Comparison of ENCODE assay signal across 1 cellular context in the genomic region with DNA sequence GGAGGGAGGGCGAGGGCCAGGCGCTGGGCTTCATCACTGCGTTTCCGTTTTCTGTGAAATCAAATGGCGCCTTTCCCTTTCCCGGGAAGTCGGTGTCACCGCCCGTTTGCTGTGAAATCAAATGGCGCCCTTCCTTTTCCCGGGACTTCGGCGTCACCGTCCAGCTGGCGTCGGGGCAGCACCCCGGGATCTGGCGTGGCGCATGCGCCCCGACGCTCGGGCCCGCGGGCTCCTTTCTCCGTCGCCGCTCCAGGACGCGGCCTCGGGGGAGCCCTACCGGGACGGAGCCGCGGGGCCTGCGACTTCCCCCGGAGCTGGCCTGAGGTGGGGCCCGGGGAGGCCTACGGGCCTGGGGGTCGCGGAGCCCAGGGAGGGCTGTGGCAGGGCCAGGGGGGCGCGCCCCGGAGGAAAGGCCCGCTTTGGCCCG.
TF ChIP-seq lines count a peak whose summit lies in the region.

FAM228A (plus strand) TSS at position 203 of the 427 bp plus-strand sequence. CDS start 428 bp downstream, outside the sequence.

TF ChIP-seq in IMR-90, 13 proteins besides CTCF, POLR2A, EP300 and RAD21:
- TF ChIP-seq ELK1 (IDR thresholded peaks at IDR 0.05; ENCODE audit: borderline replicate concordance, low read depth, low read length) = no peak
- TF ChIP-seq RCOR1 (IDR thresholded peaks at IDR 0.05; ENCODE audit: insufficient replicate concordance, low read length) = no peak
- TF ChIP-seq FOS (IDR thresholded peaks at IDR 0.05; ENCODE audit: low read depth, low read length) = no peak
- TF ChIP-seq MAZ (IDR thresholded peaks at IDR 0.05; ENCODE audit: borderline replicate concordance, low read depth, low read length) = no peak
- TF ChIP-seq, protein P1, sequence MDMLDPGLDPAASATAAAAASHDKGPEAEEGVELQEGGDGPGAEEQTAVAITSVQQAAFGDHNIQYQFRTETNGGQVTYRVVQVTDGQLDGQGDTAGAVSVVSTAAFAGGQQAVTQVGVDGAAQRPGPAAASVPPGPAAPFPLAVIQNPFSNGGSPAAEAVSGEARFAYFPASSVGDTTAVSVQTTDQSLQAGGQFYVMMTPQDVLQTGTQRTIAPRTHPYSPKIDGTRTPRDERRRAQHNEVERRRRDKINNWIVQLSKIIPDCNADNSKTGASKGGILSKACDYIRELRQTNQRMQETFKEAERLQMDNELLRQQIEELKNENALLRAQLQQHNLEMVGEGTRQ (IDR thresholded peaks at IDR 0.05; ENCODE audit: low read depth, low read length) = no peak
- TF ChIP-seq BHLHE40 (IDR thresholded peaks at IDR 0.05; ENCODE audit: low read depth, low read length) = no peak
- TF ChIP-seq MXI1 (IDR thresholded peaks at IDR 0.05; ENCODE audit: borderline replicate concordance, low read depth, low read length) = no peak
- TF ChIP-seq SMC3 (IDR thresholded peaks at IDR 0.05; ENCODE audit: low read depth, low read length) = no peak
- no peak for TF ChIP-seq CEBPB (IDR thresholded peaks at IDR 0.05; ENCODE audit: low read depth, low read length)
- no peak for TF ChIP-seq NFE2L2 (IDR thresholded peaks at IDR 0.05; ENCODE audit: low read depth, low read length)
- TF ChIP-seq RFX5 (IDR thresholded peaks at IDR 0.05; ENCODE audit: low read depth, low read length) = no peak
- no peak for TF ChIP-seq CHD1 (IDR thresholded peaks at IDR 0.05; ENCODE audit: low read depth, low read length)
- no peak for TF ChIP-seq MAFK (IDR thresholded peaks at IDR 0.05; ENCODE audit: low read depth, low read length)
